ENCODE assay signal across 14 cellular contexts in the genomic region with DNA sequence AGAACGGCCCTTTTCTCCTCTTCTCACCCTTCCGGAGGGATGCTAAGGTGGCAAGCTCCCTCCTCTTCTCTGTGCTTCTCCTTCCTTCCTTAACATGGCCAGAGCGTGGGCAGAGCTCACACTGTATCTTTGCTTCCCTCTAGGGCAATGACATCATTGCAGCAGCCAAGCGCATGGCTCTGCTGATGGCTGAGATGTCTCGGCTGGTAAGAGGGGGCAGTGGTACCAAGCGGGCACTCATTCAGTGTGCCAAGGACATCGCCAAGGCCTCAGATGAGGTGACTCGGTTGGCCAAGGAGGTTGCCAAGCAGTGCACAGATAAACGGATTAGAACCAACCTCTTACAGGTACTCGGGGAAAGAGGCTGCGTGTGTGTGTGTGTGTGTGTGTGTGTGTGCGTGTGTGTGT. TPM values are rescaled to one million over a fixed set of nuclear protein-coding genes. Genes with fewer than 3 reads are reported as not detected.
DNase-seq lines count a peak whose midpoint lies in the region; ATAC-seq and TF ChIP-seq lines count a peak whose summit lies in the region.
"Had no signal": no experiment of that assay in that cellular context is flagged by ENCODE, and none has a peak within 500 bp of the region (broad histone marks: within the 10 kb centered on the region; RNA-seq: fewer than 3 reads in every experiment).

No MANE protein-coding gene starts in this region.

- CTCF ChIA-PET in CD8-positive, alpha-beta T cell (lab: Charles Lee), result interaction anchor here (0.9 to 1.6 kb wide), 4 partner anchors 10 to 120 kb away, joined by 3 read pairs; no protein-coding TSS in a partner anchor

- peaks cover 6% of the 10 kb centered on the region for H3K4me1 Mint-ChIP-seq in CD8-positive, alpha-beta T cell (ENCODE audit: low read depth)

- H3K27ac Mint-ChIP-seq in CD8-positive, alpha-beta T cell, result peak overlapping the region; percentile 69
- H3K27ac Mint-ChIP-seq: T-helper 2 cell treated with Interferon-gamma antibody and Interleukin-4, amounts not matched to agents 5 μg/mL and 100 μg/mL, for 36 hours had no signal

- TF ChIP-seq CTCF in CD8-positive, alpha-beta T cell (IDR thresholded peaks at IDR 0.05), result no peak
- TF ChIP-seq CTCF in cardiac muscle cell (IDR thresholded peaks at IDR 0.05; ENCODE audit: low read depth, low read length) (no peak), WERI-Rb-1 (IDR thresholded peaks at IDR 0.05; ENCODE audit: low read depth, low read length) (no peak)

- no peak for DNase-seq in CD8-positive, alpha-beta T cell
- no peak for DNase-seq in cardiac muscle cell (ENCODE audit: low read depth in 1 of 2, low spot score in 1 of 2)
- peak; percentile 52 for DNase-seq in putamen (ENCODE audit: low spot score)
- DNase-seq in NCI-H748 treated with DMSO at 0.1 percent for 48 hours (lab: John Stamatoyannopoulos, UW), result no peak
- no peak for DNase-seq in WERI-Rb-1
- DNase-seq: naive thymus-derived CD4-positive, alpha-beta T cell; NCI-H2171 had no signal

- no peak overlapping the region for H3K4me3 Mint-ChIP-seq in CD8-positive, alpha-beta T cell
- H3K4me3 Mint-ChIP-seq: naive thymus-derived CD4-positive, alpha-beta T cell; T-helper 2 cell treated with Interferon-gamma antibody and Interleukin-4, amounts not matched to agents 5 μg/mL and 100 μg/mL, for 36 hours had no signal

- no peak overlapping the region for H3K27ac ChIP-seq in CD8-positive, alpha-beta T cell (ENCODE audit: low read depth, low read length)
- peak overlapping the region; percentile 61 for H3K27ac ChIP-seq in angular gyrus (ENCODE audit: low read depth, low read length)
- peak overlapping the region; percentile 40 for H3K27ac ChIP-seq in cardiac muscle cell
- no peak overlapping the region for H3K27ac ChIP-seq in WERI-Rb-1
- H3K27ac ChIP-seq: BLaER1 treated with 17β-estradiol and CSF1 and Interleukin-3, amounts not matched to agents 10 nM and 100 nM; HL-60; PC-9 had no signal

- no peaks in the 10 kb centered on the region for H3K9me3 ChIP-seq in CD8-positive, alpha-beta T cell (ENCODE audit: low read length)
- H3K9me3 ChIP-seq in cardiac muscle cell (ENCODE audit: low read depth) (no peaks in the 10 kb centered on the region), WERI-Rb-1 (ENCODE audit: severe bottlenecking) (no peaks in the 10 kb centered on the region)
- H3K9me3 ChIP-seq: BLaER1 treated with 17β-estradiol and CSF1 and Interleukin-3, amounts not matched to agents 10 nM and 100 nM had no signal

- H3K27me3 Mint-ChIP-seq in CD8-positive, alpha-beta T cell (ENCODE audit: low read depth), result no peaks in the 10 kb centered on the region
- H3K27me3 Mint-ChIP-seq: naive thymus-derived CD4-positive, alpha-beta T cell had no signal

- H3K4me3 ChIP-seq in CD8-positive, alpha-beta T cell (ENCODE audit: low read depth, low read length), result no peak overlapping the region
- H3K4me3 ChIP-seq in cardiac muscle cell, result no peak overlapping the region
- no peak overlapping the region for H3K4me3 ChIP-seq in WERI-Rb-1 (ENCODE audit: low read depth, low read length)
- H3K4me3 ChIP-seq: BLaER1 treated with 17β-estradiol and CSF1 and Interleukin-3, amounts not matched to agents 10 nM and 100 nM; PC-9 had no signal

- peaks cover 96% of the 10 kb centered on the region for H3K36me3 Mint-ChIP-seq in CD8-positive, alpha-beta T cell

- peaks cover 24% of the 10 kb centered on the region for H3K36me3 ChIP-seq in CD8-positive, alpha-beta T cell (ENCODE audit: insufficient read depth, low read length)
- peaks cover 80% of the 10 kb centered on the region for H3K36me3 ChIP-seq in cardiac muscle cell
- peaks cover 96% of the 10 kb centered on the region for H3K36me3 ChIP-seq in WERI-Rb-1

- H3K27me3 ChIP-seq in CD8-positive, alpha-beta T cell (ENCODE audit: insufficient read depth, low read length), result no peaks in the 10 kb centered on the region
- no peaks in the 10 kb centered on the region for H3K27me3 ChIP-seq in cardiac muscle cell
- no peaks in the 10 kb centered on the region for H3K27me3 ChIP-seq in WERI-Rb-1 (ENCODE audit: insufficient read depth, low read depth, severe bottlenecking)
- H3K27me3 ChIP-seq: BLaER1 treated with 17β-estradiol and CSF1 and Interleukin-3, amounts not matched to agents 10 nM and 100 nM had no signal

- ATAC-seq in CD8-positive, alpha-beta T cell, result no peak
- ATAC-seq in HG03565 (IDR thresholded peaks at IDR 0.05; ENCODE audit: unreplicated experiment) (no peak), esophagus mucosa (no peak)
- ATAC-seq: naive thymus-derived CD4-positive, alpha-beta T cell had no signal

- intact Hi-C loops in CD8-positive, alpha-beta T cell (cut with DNase I, micrococcal nuclease), result no loop called here

- no peaks in the 10 kb centered on the region for H3K4me1 ChIP-seq in CD8-positive, alpha-beta T cell (ENCODE audit: insufficient read depth, low read length)
- no peaks in the 10 kb centered on the region for H3K4me1 ChIP-seq in cardiac muscle cell (ENCODE audit: low read depth)

- POLR2A ChIA-PET in CD8-positive, alpha-beta T cell (lab: Charles Lee), result interaction anchor here (1.0 kb wide), 1 partner anchor 9 kb away, joined by 3 read pairs; no protein-coding TSS in a partner anchor

- no peaks in the 10 kb centered on the region for H3K9me3 Mint-ChIP-seq in CD8-positive, alpha-beta T cell
- H3K9me3 Mint-ChIP-seq: naive thymus-derived CD4-positive, alpha-beta T cell; T-helper 2 cell treated with Interferon-gamma antibody and Interleukin-4, amounts not matched to agents 5 μg/mL and 100 μg/mL, for 36 hours had no signal

RNA-seq across cellular contexts. Expression of gene AP3M1, which starts 36.6 kb away (rescaled TPM):
- 10 to 100 TPM; 18.7 to 22.8 TPM for total RNA-seq in CD8-positive, alpha-beta T cell
- 21.8 and 25.7 TPM in 2 replicates for total RNA-seq in cardiac muscle cell
- polyA plus RNA-seq in cardiac muscle cell, result 32.6 and 43.8 TPM in 2 replicates
- 22.6 TPM for total RNA-seq in esophagus mucosa

RNA-seq across cellular contexts. Expression of gene ADK, which starts 37.0 kb away (rescaled TPM):
- total RNA-seq in CD8-positive, alpha-beta T cell, result 10 to 100 TPM; 20.7 to 21.8 TPM
- total RNA-seq in cardiac muscle cell (20.4 and 24.8 TPM in 2 replicates), esophagus mucosa (50.8 TPM)
- polyA plus RNA-seq in cardiac muscle cell, result 57.4 and 73.8 TPM in 2 replicates

Comparison
In these comparisons a context has a peak if more than half of its experiments do, and no peak if none do; other contexts are left out.
1. H3K27ac ChIP-seq: peak in angular gyrus (single experiment) and cardiac muscle cell (single experiment); none in CD8-positive, alpha-beta T cell (single experiment) and WERI-Rb-1 (single experiment).